8 cellular contexts compared by ENCODE assay signal in genomic region chr5:1111727-1112289, GRCh38. TPM values are rescaled to one million over a fixed set of nuclear protein-coding genes. Genes with fewer than 3 reads are reported as not detected.
DNase-seq lines count a peak whose midpoint lies in the region; ATAC-seq and TF ChIP-seq lines count a peak whose summit lies in the region.

SLC12A7 (minus strand) TSS chr5:1112063; CDS start chr5:1111991, 72 bp downstream.

- H3K27ac Mint-ChIP-seq in osteocyte (ENCODE audit: unreplicated experiment) (peak within 1 kb of the TSS; percentile 62), type B pancreatic cell (no peak within 1 kb of the TSS)

- H3K27me3 Mint-ChIP-seq in osteocyte (ENCODE audit: unreplicated experiment) (no peaks in the 10 kb centered on the region), type B pancreatic cell (no peaks in the 10 kb centered on the region)

- DNase-seq in NOMO-1 treated with dmso at 0.1 percent for 144 hours (lab: John Stamatoyannopoulos, UW; ENCODE audit: unreplicated experiment) (peak; percentile 70), activated gamma-delta T cell (lab: John Stamatoyannopoulos, UW) (peak; percentile 34), glomerular endothelial cell (ENCODE audit: extremely low read depth, low read depth, low spot score) (no peak), osteocyte (ENCODE audit: extremely low spot score, unreplicated experiment) (no peak), type B pancreatic cell (ENCODE audit: extremely low spot score, unreplicated experiment) (no peak)

- ATAC-seq in GM18498 (IDR thresholded peaks at IDR 0.05; ENCODE audit: unreplicated experiment) (peak; percentile 79), HG02981 (IDR thresholded peaks at IDR 0.05; ENCODE audit: unreplicated experiment) (peak; percentile 52), HG02840 (IDR thresholded peaks at IDR 0.05; ENCODE audit: low FRiP score, unreplicated experiment) (no peak)

- H3K36me3 Mint-ChIP-seq in osteocyte (ENCODE audit: unreplicated experiment) (no peaks in the 10 kb centered on the region), type B pancreatic cell (no peaks in the 10 kb centered on the region)

- H3K9me3 Mint-ChIP-seq in osteocyte (ENCODE audit: unreplicated experiment) (no peaks in the 10 kb centered on the region), type B pancreatic cell (no peaks in the 10 kb centered on the region)

- TF ChIP-seq CTCF in osteocyte (IDR thresholded peaks at IDR 0.05) = no peak
- no peak for TF ChIP-seq CTCF in type B pancreatic cell (conservative IDR thresholded peaks at IDR 0.05)

- H3K4me1 Mint-ChIP-seq in osteocyte (ENCODE audit: unreplicated experiment) = peaks cover 7% of the 10 kb centered on the region
- peaks cover 21% of the 10 kb centered on the region for H3K4me1 Mint-ChIP-seq in type B pancreatic cell (ENCODE audit: unreplicated experiment)

- H3K4me3 Mint-ChIP-seq in osteocyte (ENCODE audit: unreplicated experiment) = peak within 1 kb of the TSS; percentile 77
- H3K4me3 Mint-ChIP-seq in type B pancreatic cell = peak within 1 kb of the TSS; percentile 85

RNA-seq across cellular contexts. Expression of gene SLC12A7, which starts in this region (rescaled TPM):
- total RNA-seq in glomerular endothelial cell = 30.4 and 49.8 TPM in 2 replicates
- total RNA-seq in osteocyte = 9.4 and 11.5 TPM in 2 replicates
- total RNA-seq in type B pancreatic cell (ENCODE audit: low replicate concordance) = 44.7 and 57.6 TPM in 2 replicates

Comparison
In these comparisons a context has a peak if more than half of its experiments do, and no peak if none do; other contexts are left out.
1. DNase-seq: peak in NOMO-1 treated with dmso at 0.1 percent for 144 hours (single experiment) and activated gamma-delta T cell (single experiment); none in glomerular endothelial cell (single experiment), osteocyte (single experiment) and type B pancreatic cell (single experiment).